Comparison of ENCODE assay signal across 33 cellular contexts in the genomic region with DNA sequence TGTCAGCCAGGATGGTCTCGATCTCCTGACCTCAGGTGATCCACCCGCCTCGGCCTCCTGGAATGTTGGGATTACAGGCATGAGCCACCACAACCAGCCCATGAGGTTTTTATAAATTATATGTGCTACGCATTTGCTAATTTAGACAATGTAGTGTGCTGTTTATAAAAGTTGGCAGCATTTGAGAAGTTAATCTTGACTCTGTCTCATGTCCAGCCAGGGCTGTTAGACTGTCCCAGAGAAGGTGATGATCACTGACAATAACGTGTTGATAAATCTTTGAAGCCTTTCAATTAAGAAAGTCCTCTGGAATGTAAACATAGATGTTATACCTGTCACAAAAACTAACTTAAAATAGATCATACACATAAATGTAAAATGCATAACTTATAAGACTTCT.
DNase-seq lines count a peak whose midpoint lies in the region; ATAC-seq, FAIRE-seq and TF ChIP-seq lines count a peak whose summit lies in the region.
"Had no signal": no experiment of that assay in that cellular context is flagged by ENCODE, and none has a peak within 500 bp of the region (broad histone marks: within the 10 kb centered on the region; RNA-seq: fewer than 3 reads in every experiment).

No MANE protein-coding gene starts in this region.

- no peak overlapping the region for H3K4me3 ChIP-seq in left ventricle myocardium inferior
- no peak overlapping the region for H3K4me3 ChIP-seq in brain microvascular endothelial cell (ENCODE audit: low read depth, low read length)
- H3K4me3 ChIP-seq: A549; BLaER1; BLaER1 treated with 17β-estradiol and CSF1 and Interleukin-3, amounts not matched to agents 10 nM and 100 nM had no signal

- DNase-seq in Right ventricle myocardium superior, result no peak
- DNase-seq in cardiac septum (ENCODE audit: low spot score), result no peak
- no peak for DNase-seq in left ventricle myocardium superior
- no peak for DNase-seq in left ventricle myocardium inferior
- no peak for DNase-seq in HTR-8/SVneo (ENCODE audit: insufficient read length, low spot score)
- DNase-seq in brain microvascular endothelial cell, result no peak
- DNase-seq: 8988T; ACHN; AML-193; BE2C; C1 segment of cervical spinal cord; Caco-2; Calu3; CD4-positive, alpha-beta memory T cell; CD4-positive, alpha-beta T cell; CD4-positive, CD25-positive, alpha-beta regulatory T cell; CD8-positive, alpha-beta memory T cell; CD8-positive, alpha-beta T cell; COR-L47; DMS 273 treated with DMSO at 0.1 percent for 48 hours; DMS153; DMS53; DMS79; DMS79 treated with DMSO at 0.1 percent for 48 hours; DND-41; EL had no signal

- peak; percentile 9 for FAIRE-seq in HTR-8/SVneo (lab: Jason Lieb, UNC)
- FAIRE-seq: A204.1, D721Med had no signal

- no peaks in the 10 kb centered on the region for H3K4me1 ChIP-seq in left ventricle myocardium inferior
- H3K4me1 ChIP-seq: A549; BE2C; BLaER1; BLaER1 treated with 17β-estradiol and CSF1 and Interleukin-3, amounts not matched to agents 10 nM and 100 nM; Caco-2 had no signal

- no peak overlapping the region for H3K27ac ChIP-seq in left ventricle myocardium inferior (replicated peaks)
- H3K27ac ChIP-seq in brain microvascular endothelial cell, result no peak overlapping the region
- H3K27ac ChIP-seq: 22Rv1; A549; BLaER1; BLaER1 treated with 17β-estradiol and CSF1 and Interleukin-3, amounts not matched to agents 10 nM and 100 nM; C4-2B had no signal

- H3K9me3 ChIP-seq in left ventricle myocardium inferior (replicated peaks), result peaks cover 2% of the 10 kb centered on the region
- H3K9me3 ChIP-seq: BE2C, Caco-2 had no signal

- TF ChIP-seq CTCF in left ventricle myocardium inferior (IDR thresholded peaks at IDR 0.05; ENCODE audit: borderline replicate concordance), result no peak
- TF ChIP-seq CTCF in brain microvascular endothelial cell (IDR thresholded peaks at IDR 0.05; ENCODE audit: low read depth, low read length, missing control alignments), result no peak

- intact Hi-C loops in Right ventricle myocardium superior (cut with DNase I) (no loop called here), cardiac septum (cut with DNase I) (no loop called here), left ventricle myocardium superior (cut with micrococcal nuclease) (no loop called here), left ventricle myocardium inferior (cut with micrococcal nuclease) (no loop called here)

- in situ Hi-C loops in brain microvascular endothelial cell (cut with HindIII; ENCODE audit: low pct_ligation_motif_present, low sequenced_read_pairs), result no loop called here

- ATAC-seq in Right ventricle myocardium superior (ENCODE audit: poor library complexity), result peak; percentile 77
- peak; percentile 59 for ATAC-seq in left ventricle myocardium superior
- ATAC-seq: A549; CD8-positive, alpha-beta T cell had no signal

- H3K36me3 ChIP-seq in left ventricle myocardium inferior, result no peaks in the 10 kb centered on the region
- H3K36me3 ChIP-seq in brain microvascular endothelial cell (replicated peaks), result no peaks in the 10 kb centered on the region
- H3K36me3 ChIP-seq: BE2C; BLaER1; BLaER1 treated with 17β-estradiol and CSF1 and Interleukin-3, amounts not matched to agents 10 nM and 100 nM had no signal

- H3K27me3 ChIP-seq in left ventricle myocardium inferior (ENCODE audit: low read depth), result no peaks in the 10 kb centered on the region
- no peaks in the 10 kb centered on the region for H3K27me3 ChIP-seq in brain microvascular endothelial cell (replicated peaks)
- H3K27me3 ChIP-seq: BE2C; BLaER1; BLaER1 treated with 17β-estradiol and CSF1 and Interleukin-3, amounts not matched to agents 10 nM and 100 nM had no signal
